ENCODE assay signal across 1 cellular context in the genomic region with DNA sequence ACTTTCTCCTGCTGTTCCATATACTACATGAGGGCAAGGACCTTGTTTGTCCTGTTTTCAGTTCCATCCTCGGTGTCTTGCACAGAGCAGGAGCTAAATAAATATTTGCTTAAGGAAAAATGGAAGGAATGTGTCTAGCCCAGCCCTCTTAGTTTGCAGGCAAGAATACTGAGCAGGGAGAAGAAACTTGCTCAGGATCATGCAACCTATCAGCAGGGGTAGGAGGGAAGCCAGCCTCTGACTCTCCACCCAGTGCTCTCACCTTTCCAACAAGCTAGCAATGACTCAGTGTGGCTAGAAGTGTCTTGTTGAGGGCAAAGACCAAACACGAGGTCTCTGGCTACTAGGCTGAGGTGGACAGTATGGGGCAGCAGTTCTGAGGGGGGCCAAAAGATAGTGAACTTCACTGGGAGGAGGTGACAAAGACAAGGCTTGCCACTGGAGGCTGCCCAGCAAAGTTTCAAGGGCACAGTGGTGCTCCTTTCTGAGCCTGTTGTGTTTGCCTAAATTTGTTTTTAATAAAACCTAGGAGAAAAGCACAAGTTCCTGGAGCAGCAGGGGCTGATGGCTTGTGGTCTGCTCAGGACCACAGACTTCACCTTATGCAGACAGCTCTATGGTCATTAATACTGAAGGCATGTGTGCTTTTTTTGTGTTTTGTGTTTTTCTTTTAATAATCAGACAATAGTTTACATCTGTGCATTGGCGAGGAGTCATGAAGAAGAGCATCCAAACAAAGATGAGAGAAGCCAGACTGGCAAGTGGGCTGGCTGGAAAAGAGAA.
TF ChIP-seq lines count a peak whose summit lies in the region.

No MANE protein-coding gene starts in this region.

TF ChIP-seq in HepG2, 621 proteins besides CTCF, POLR2A, EP300 and RAD21 (continued from another document):
- peak; percentile 39 for TF ChIP-seq FOSL2 (CRISPR knock-in tag; IDR thresholded peaks at IDR 0.05)
- no peak for TF ChIP-seq ZNF766 (CRISPR knock-in tag; IDR thresholded peaks at IDR 0.05; ENCODE audit: borderline replicate concordance)
- 0 out of 2 replicates have a peak, but pooled peaks have one; percentile 11 for TF ChIP-seq PATZ1 (CRISPR knock-in tag; IDR thresholded peaks at IDR 0.05)
- TF ChIP-seq, protein P1, sequence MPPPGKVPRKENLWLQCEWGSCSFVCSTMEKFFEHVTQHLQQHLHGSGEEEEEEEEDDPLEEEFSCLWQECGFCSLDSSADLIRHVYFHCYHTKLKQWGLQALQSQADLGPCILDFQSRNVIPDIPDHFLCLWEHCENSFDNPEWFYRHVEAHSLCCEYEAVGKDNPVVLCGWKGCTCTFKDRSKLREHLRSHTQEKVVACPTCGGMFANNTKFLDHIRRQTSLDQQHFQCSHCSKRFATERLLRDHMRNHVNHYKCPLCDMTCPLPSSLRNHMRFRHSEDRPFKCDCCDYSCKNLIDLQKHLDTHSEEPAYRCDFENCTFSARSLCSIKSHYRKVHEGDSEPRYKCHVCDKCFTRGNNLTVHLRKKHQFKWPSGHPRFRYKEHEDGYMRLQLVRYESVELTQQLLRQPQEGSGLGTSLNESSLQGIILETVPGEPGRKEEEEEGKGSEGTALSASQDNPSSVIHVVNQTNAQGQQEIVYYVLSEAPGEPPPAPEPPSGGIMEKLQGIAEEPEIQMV (CRISPR knock-in tag; IDR thresholded peaks at IDR 0.05; ENCODE audit: low read depth): no peak
- TF ChIP-seq, protein P2, sequence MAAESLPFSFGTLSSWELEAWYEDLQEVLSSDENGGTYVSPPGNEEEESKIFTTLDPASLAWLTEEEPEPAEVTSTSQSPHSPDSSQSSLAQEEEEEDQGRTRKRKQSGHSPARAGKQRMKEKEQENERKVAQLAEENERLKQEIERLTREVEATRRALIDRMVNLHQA (CRISPR knock-in tag; IDR thresholded peaks at IDR 0.05): no peak
- no peak for TF ChIP-seq FOXA1 (IDR thresholded peaks at IDR 0.05)
- peak; percentile 19; the same call in 1 of the 2 replicates for TF ChIP-seq FOXA1 (CRISPR knock-in tag; IDR thresholded peaks at IDR 0.05)
- no peak for TF ChIP-seq SIX4 (CRISPR knock-in tag; IDR thresholded peaks at IDR 0.05)
- TF ChIP-seq FOXA3 (CRISPR knock-in tag; IDR thresholded peaks at IDR 0.05): peak; percentile 42
- no peak for TF ChIP-seq MBNL3 (CRISPR knock-in tag; conservative IDR thresholded peaks at IDR 0.05)
- TF ChIP-seq, protein P3, sequence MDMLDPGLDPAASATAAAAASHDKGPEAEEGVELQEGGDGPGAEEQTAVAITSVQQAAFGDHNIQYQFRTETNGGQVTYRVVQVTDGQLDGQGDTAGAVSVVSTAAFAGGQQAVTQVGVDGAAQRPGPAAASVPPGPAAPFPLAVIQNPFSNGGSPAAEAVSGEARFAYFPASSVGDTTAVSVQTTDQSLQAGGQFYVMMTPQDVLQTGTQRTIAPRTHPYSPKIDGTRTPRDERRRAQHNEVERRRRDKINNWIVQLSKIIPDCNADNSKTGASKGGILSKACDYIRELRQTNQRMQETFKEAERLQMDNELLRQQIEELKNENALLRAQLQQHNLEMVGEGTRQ (IDR thresholded peaks at IDR 0.05; ENCODE audit: low read depth, low read length): no peak
- TF ChIP-seq, protein P3 (CRISPR knock-in tag; IDR thresholded peaks at IDR 0.05; ENCODE audit: borderline replicate concordance): no peak
- TF ChIP-seq ATF7 (IDR thresholded peaks at IDR 0.05): no peak
- TF ChIP-seq ATF7 (CRISPR knock-in tag; IDR thresholded peaks at IDR 0.05): no peak
